In the genomic region with DNA sequence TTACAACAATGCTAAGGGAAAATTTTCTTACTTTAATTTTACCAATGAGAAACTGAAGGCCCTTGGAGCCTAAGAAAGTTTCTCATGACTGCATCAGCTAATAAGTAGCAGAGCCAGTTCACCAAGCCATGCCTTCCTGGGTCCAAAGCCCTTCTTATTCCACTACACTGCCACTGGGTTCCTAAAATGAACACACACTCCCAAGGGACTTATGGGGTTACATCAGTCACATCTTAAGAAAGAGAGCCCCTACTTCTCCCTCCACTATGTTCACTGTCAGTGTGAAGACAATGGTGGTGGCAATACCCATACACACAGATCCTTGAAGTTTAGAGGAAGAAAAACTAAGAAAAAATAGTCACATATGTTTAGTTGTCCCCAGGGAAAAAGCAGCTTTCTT, we compare ENCODE assay signal across 16 cellular contexts. TPM values are rescaled to one million over a fixed set of nuclear protein-coding genes. Genes with fewer than 3 reads are reported as not detected.
DNase-seq lines count a peak whose midpoint lies in the region; ATAC-seq lines count a peak whose summit lies in the region.
"Had no signal": no experiment of that assay in that cellular context is flagged by ENCODE, and none has a peak within 500 bp of the region (broad histone marks: within the 10 kb centered on the region; RNA-seq: fewer than 3 reads in every experiment).

No MANE protein-coding gene starts in this region.

- no peaks in the 10 kb centered on the region for H3K9me3 Mint-ChIP-seq in stimulated activated naive B cell treated with anti-CD40 and anti-IgM and Interleukin-4, amounts not matched to agents 10 μg/mL and 1 μg/mL and 100 μg/mL, for 72 hours
- no peaks in the 10 kb centered on the region for H3K9me3 Mint-ChIP-seq in activated T-cell treated with anti-CD3 and anti-CD28 coated beads, Interleukin-2, amount 50 U/mL, for 4 hours
- H3K9me3 Mint-ChIP-seq: endodermal cell had no signal

- H3K27me3 Mint-ChIP-seq in stimulated activated naive B cell treated with anti-CD40 and anti-IgM and Interleukin-4, amounts not matched to agents 10 μg/mL and 1 μg/mL and 100 μg/mL, for 72 hours, result no peaks in the 10 kb centered on the region
- H3K27me3 Mint-ChIP-seq in activated T-cell treated with anti-CD3 and anti-CD28 coated beads, Interleukin-2, amount 50 U/mL, for 4 hours (ENCODE audit: low read depth), result no peaks in the 10 kb centered on the region
- H3K27me3 Mint-ChIP-seq: activated CD8-positive, alpha-beta memory T cell treated with anti-CD3 and anti-CD28 coated beads, Interleukin-2, amount 10 ng/mL, durations not matched to agents 7 days and 5 days had no signal

- ATAC-seq in GM18870 (IDR thresholded peaks at IDR 0.05; ENCODE audit: unreplicated experiment), result peak; percentile 55
- ATAC-seq in GM21786 (IDR thresholded peaks at IDR 0.05; ENCODE audit: unreplicated experiment), result peak; percentile 79
- peak; percentile 72 for ATAC-seq in HG03442 (IDR thresholded peaks at IDR 0.05; ENCODE audit: unreplicated experiment)
- ATAC-seq in stimulated activated naive B cell treated with anti-CD40 and anti-IgM and Interleukin-4, amounts not matched to agents 10 μg/mL and 1 μg/mL and 100 μg/mL, for 72 hours (replicated peaks), result peak; percentile 99 to 100
- no peak for ATAC-seq in HG03135 (IDR thresholded peaks at IDR 0.05; ENCODE audit: unreplicated experiment)
- ATAC-seq in activated T-cell treated with anti-CD3 and anti-CD28 coated beads, Interleukin-2, amount 50 U/mL, for 4 hours, result no peak
- ATAC-seq: activated CD8-positive, alpha-beta memory T cell treated with anti-CD3 and anti-CD28 coated beads, Interleukin-2, amount 10 ng/mL, durations not matched to agents 7 days and 5 days; pancreas had no signal

- peak; percentile 39 for DNase-seq in stimulated activated naive B cell treated with anti-CD40 and anti-IgM and Interleukin-4, amounts not matched to agents 10 μg/mL and 1 μg/mL and 100 μg/mL, for 72 hours
- no peak for DNase-seq in GDM1 (lab: John Stamatoyannopoulos, UW)
- no peak for DNase-seq in activated T-cell treated with anti-CD3 and anti-CD28 coated beads, Interleukin-2, amount 50 U/mL, for 4 hours
- DNase-seq: activated CD8-positive, alpha-beta memory T cell treated with anti-CD3 and anti-CD28 coated beads, Interleukin-2, amount 10 ng/mL, durations not matched to agents 7 days and 5 days; activated gamma-delta T cell; endodermal cell; HCEC 1CT; MM.1S; NCI-H2029 treated with DMSO at 0.1 percent for 48 hours; NCI-H748 treated with DMSO at 0.1 percent for 48 hours; pancreas; stimulated activated CD4-positive, alpha-beta T cell treated with anti-CD3 and anti-CD28 coated beads, Interleukin-4, amount 100 ng/mL, for 4 hours had no signal

- peak overlapping the region in 1 of 2 donors; percentile 21 for H3K4me3 Mint-ChIP-seq in stimulated activated naive B cell treated with anti-CD40 and anti-IgM and Interleukin-4, amounts not matched to agents 10 μg/mL and 1 μg/mL and 100 μg/mL, for 72 hours
- H3K4me3 Mint-ChIP-seq in activated T-cell treated with anti-CD3 and anti-CD28 coated beads, Interleukin-2, amount 50 U/mL, for 4 hours, result no peak overlapping the region
- H3K4me3 Mint-ChIP-seq: activated CD8-positive, alpha-beta memory T cell treated with anti-CD3 and anti-CD28 coated beads, Interleukin-2, amount 10 ng/mL, durations not matched to agents 7 days and 5 days; endodermal cell had no signal

- peak overlapping the region; percentile 42 for H3K27ac Mint-ChIP-seq in stimulated activated naive B cell treated with anti-CD40 and anti-IgM and Interleukin-4, amounts not matched to agents 10 μg/mL and 1 μg/mL and 100 μg/mL, for 72 hours
- H3K27ac Mint-ChIP-seq: activated CD8-positive, alpha-beta memory T cell treated with anti-CD3 and anti-CD28 coated beads, Interleukin-2, amount 10 ng/mL, durations not matched to agents 7 days and 5 days; endodermal cell had no signal

- H3K36me3 Mint-ChIP-seq in stimulated activated naive B cell treated with anti-CD40 and anti-IgM and Interleukin-4, amounts not matched to agents 10 μg/mL and 1 μg/mL and 100 μg/mL, for 72 hours, result peaks cover 17 to 50% of the 10 kb centered on the region in 2 donors
- H3K36me3 Mint-ChIP-seq in activated T-cell treated with anti-CD3 and anti-CD28 coated beads, Interleukin-2, amount 50 U/mL, for 4 hours (ENCODE audit: insufficient read depth), result peaks cover 30% of the 10 kb centered on the region

- H3K4me1 Mint-ChIP-seq in stimulated activated naive B cell treated with anti-CD40 and anti-IgM and Interleukin-4, amounts not matched to agents 10 μg/mL and 1 μg/mL and 100 μg/mL, for 72 hours, result peaks cover 38 to 63% of the 10 kb centered on the region in 2 donors
- peaks cover 37% of the 10 kb centered on the region for H3K4me1 Mint-ChIP-seq in activated T-cell treated with anti-CD3 and anti-CD28 coated beads, Interleukin-2, amount 50 U/mL, for 4 hours (ENCODE audit: low read depth)

RNA-seq across cellular contexts. Expression of a gene that starts 20.6 kb away (rescaled TPM):
- 100 to 1,000 TPM; 119 to 172 (median 135) TPM for total RNA-seq in activated T-cell treated with anti-CD3 and anti-CD28 coated beads, Interleukin-2, amount 50 U/mL, for 4 hours

Comparison
In these comparisons a context has a peak if more than half of its experiments do, and no peak if none do; other contexts are left out.
1. ATAC-seq: peak in GM18870 (single experiment), GM21786 (single experiment), HG03442 (single experiment) and stimulated activated naive B cell treated with anti-CD40 and anti-IgM and Interleukin-4, amounts not matched to agents 10 μg/mL and 1 μg/mL and 100 μg/mL, for 72 hours (2 of 2); none in HG03135 (single experiment) and activated T-cell treated with anti-CD3 and anti-CD28 coated beads, Interleukin-2, amount 50 U/mL, for 4 hours (0 of 2).